Comparison of ENCODE assay signal across 8 cellular contexts in the genomic region with DNA sequence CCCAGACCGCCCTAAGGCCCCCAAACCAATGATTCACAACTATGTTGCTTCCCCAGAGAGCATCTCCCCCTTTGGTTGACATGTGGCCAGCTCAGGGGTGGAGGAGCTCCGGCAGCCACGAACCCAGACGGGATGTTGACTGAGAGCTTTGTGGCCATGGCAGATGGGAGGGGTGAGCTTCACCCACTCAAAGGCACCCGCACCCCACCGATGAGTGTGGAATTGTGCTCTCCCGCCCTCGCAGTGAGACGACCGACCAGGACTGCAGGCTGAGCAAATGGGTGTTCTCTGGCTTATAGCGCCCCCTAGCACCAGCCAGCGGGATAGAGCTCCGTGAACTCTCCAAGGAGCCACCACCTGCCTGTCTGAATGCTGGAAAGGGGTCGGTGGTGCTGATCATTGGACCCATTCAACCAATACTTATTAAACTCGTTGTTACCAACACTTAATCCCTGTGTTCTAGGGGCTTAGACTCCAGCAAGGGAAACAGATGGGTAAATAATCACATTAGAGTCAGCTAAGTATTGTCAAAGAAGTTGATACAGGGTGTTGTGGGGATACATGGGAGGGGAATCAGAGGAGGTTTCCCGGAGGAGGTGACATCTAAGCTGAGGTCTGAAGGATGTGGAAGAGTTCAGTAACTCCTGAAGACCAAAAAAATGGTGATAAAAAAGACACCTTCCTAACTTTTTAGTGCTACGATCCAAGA. TPM values are rescaled to one million over a fixed set of nuclear protein-coding genes. Genes with fewer than 3 reads are reported as not detected.
DNase-seq lines count a peak whose midpoint lies in the region; TF ChIP-seq lines count a peak whose summit lies in the region.

No MANE protein-coding gene starts in this region.

- H3K27ac ChIP-seq in AG04450 (ENCODE audit: low read depth, low read length) (peak overlapping the region; percentile 13), H9 (ENCODE audit: insufficient read length, low read depth, low read length) (no peak overlapping the region), RWPE1 (peak overlapping the region; percentile 5; the same call in 1 of the 2 replicates)

- H3K9me3 Mint-ChIP-seq in H9: no peaks in the 10 kb centered on the region
- H3K9me3 Mint-ChIP-seq in activated naive CD4-positive, alpha-beta T cell treated with anti-CD3 and anti-CD28 coated beads for 36 hours: no peaks in the 10 kb centered on the region

- peaks cover 5% of the 10 kb centered on the region for H3K23me2 ChIP-seq in H9 (ENCODE audit: insufficient read length, low read depth, low read length, poor library complexity, severe bottlenecking)

- no peak overlapping the region for H3K14ac ChIP-seq in H9 (ENCODE audit: insufficient read depth, low read length)

- H3K27me3 Mint-ChIP-seq in H9 (ENCODE audit: low read depth): peaks cover 6% of the 10 kb centered on the region
- H3K27me3 Mint-ChIP-seq in activated naive CD4-positive, alpha-beta T cell treated with anti-CD3 and anti-CD28 coated beads for 36 hours (ENCODE audit: low read depth): peaks cover 29% of the 10 kb centered on the region

- no peak overlapping the region for H4K91ac ChIP-seq in H9 (ENCODE audit: insufficient read length, low read depth, low read length)

- no peak overlapping the region for H2BK5ac ChIP-seq in H9 (ENCODE audit: insufficient read length, low read length)

- POLR2A ChIA-PET in AG04450 (lab: Yijun Ruan, JAX) (interaction anchor here (0.5 to 2.0 kb wide), 10 partner anchors 73 to 268 kb away, joined by 3 to 9 read pairs (median 4); no protein-coding TSS in a partner anchor), RWPE1 (lab: Yijun Ruan, JAX; ENCODE audit: low non-redundant PET) (interaction anchor here (0.7 kb wide), 1 partner anchor 122 kb away, joined by 3 read pairs; no protein-coding TSS in a partner anchor)

- TF ChIP-seq CTCF in AG04450 (IDR thresholded peaks at IDR 0.05; ENCODE audit: low read depth, low read length) (peak; percentile 93), H9 (conservative IDR thresholded peaks at IDR 0.05) (peak; percentile 89), RWPE1 (conservative IDR thresholded peaks at IDR 0.05; ENCODE audit: low read depth) (peak; percentile 73)

- no peaks in the 10 kb centered on the region for H3K27me3 ChIP-seq in AG04450 (ENCODE audit: control insufficient read depth, insufficient read depth, low read length)
- H3K27me3 ChIP-seq in H9 (ENCODE audit: insufficient read depth, low read length): no peaks in the 10 kb centered on the region; the same call in 1 of the 2 replicates

- no peak overlapping the region for H3K4ac ChIP-seq in H9 (ENCODE audit: low read depth, low read length)

- no peak overlapping the region for H2BK12ac ChIP-seq in H9 (ENCODE audit: insufficient read length, low read depth, low read length)

- H3K9ac ChIP-seq in H9 (ENCODE audit: extremely low read depth, insufficient read length, low read length): no peak overlapping the region

- H4K20me1 ChIP-seq in H9 (ENCODE audit: control insufficient read depth, insufficient read depth, insufficient read length): no peaks in the 10 kb centered on the region

- DNase-seq in AG04450 (ENCODE audit: low read depth, low spot score) (peak; percentile 63), H9 (peak; percentile 68), RWPE1 (ENCODE audit: low spot score) (peak; percentile 43), globus pallidus (ENCODE audit: low spot score) (peak; percentile 82), pons (ENCODE audit: low spot score) (peak; percentile 80), ureter (ENCODE audit: low spot score) (peak; percentile 74), NCI-H510A treated with DMSO at 0.1 percent for 48 hours (lab: John Stamatoyannopoulos, UW) (no peak)
- DNase-seq in activated naive CD4-positive, alpha-beta T cell treated with anti-CD3 and anti-CD28 coated beads for 36 hours: peak; percentile 74

- no peaks in the 10 kb centered on the region for H3K79me2 ChIP-seq in H9 (ENCODE audit: insufficient read depth, low read length)

- H3K23ac ChIP-seq in H9 (ENCODE audit: insufficient read length, low read depth, low read length): no peak overlapping the region

- H3T11ph ChIP-seq in H9 (ENCODE audit: low read length): no peak overlapping the region

- H3K18ac ChIP-seq in H9 (ENCODE audit: insufficient read length, low read depth, low read length): no peak overlapping the region

- WGBS in H9 (ENCODE audit: extremely low coverage, insufficient read length, low lambda C conversion rate): no CpG with 5 or more reads among the region's 17 CpGs

- peaks cover 0 to 8% (median 0%) of the 10 kb centered on the region in 3 experiments; a peak in 3 of 7 replicates for H3K36me3 Mint-ChIP-seq in H9 (ENCODE audit: insufficient read depth in 1 of 3, low read depth in 3 of 3)
- no peaks in the 10 kb centered on the region for H3K36me3 Mint-ChIP-seq in activated naive CD4-positive, alpha-beta T cell treated with anti-CD3 and anti-CD28 coated beads for 36 hours (ENCODE audit: low read depth)

- no peak overlapping the region for H2BK120ac ChIP-seq in H9 (ENCODE audit: low read depth, low read length, poor library complexity, severe bottlenecking)

- CTCF ChIA-PET in AG04450 (lab: Charles Lee) (interaction anchor here (0.5 to 10.3 kb wide), 86 partner anchors 8 to 407 kb away, joined by 3 to 330 read pairs (median 5); partner anchors contain the start of gene FBXO7), RWPE1 (lab: Yijun Ruan, JAX) (interaction anchor here (0.5 to 1.9 kb wide), 7 partner anchors 17 to 268 kb away, joined by 3 to 15 read pairs (median 3); no protein-coding TSS in a partner anchor)
- CTCF ChIA-PET in activated naive CD4-positive, alpha-beta T cell treated with anti-CD3 and anti-CD28 coated beads for 36 hours (lab: Charles Lee): interaction anchor here (0.7 to 5.1 kb wide), 47 partner anchors 10 to 398 kb away, joined by 3 to 125 read pairs (median 4); partner anchors contain the start of gene RTCB

- H3K4me3 ChIP-seq in AG04450 (ENCODE audit: low read depth, low read length): 0 out of 2 replicates have a peak overlapping the region, but pooled peaks have one; percentile 18

- no peak overlapping the region for H2AFZ ChIP-seq in H9 (ENCODE audit: low read length)

- no peak overlapping the region for H3K4me3 Mint-ChIP-seq in H9
- H3K4me3 Mint-ChIP-seq in activated naive CD4-positive, alpha-beta T cell treated with anti-CD3 and anti-CD28 coated beads for 36 hours: no peak overlapping the region

- peaks cover under 1 to 14% of the 10 kb centered on the region in 2 experiments for H3K4me1 Mint-ChIP-seq in H9
- peaks cover 4% of the 10 kb centered on the region for H3K4me1 Mint-ChIP-seq in activated naive CD4-positive, alpha-beta T cell treated with anti-CD3 and anti-CD28 coated beads for 36 hours (ENCODE audit: low read depth)

- no peak overlapping the region for H2BK20ac ChIP-seq in H9 (ENCODE audit: low read depth, low read length, poor library complexity, severe bottlenecking)

- no peak overlapping the region for H2AK5ac ChIP-seq in H9 (ENCODE audit: insufficient read length, low read length)

- no peaks in the 10 kb centered on the region for H3K79me1 ChIP-seq in H9 (ENCODE audit: insufficient read depth, low read depth, low read length, poor library complexity, severe bottlenecking)

- no peak overlapping the region for H3K56ac ChIP-seq in H9 (ENCODE audit: insufficient read length, low read depth, low read length)

- no peak overlapping the region for H3K4me2 ChIP-seq in H9 (ENCODE audit: insufficient read depth, insufficient read length, low read length)

- no peaks in the 10 kb centered on the region for H3K4me1 ChIP-seq in H9 (ENCODE audit: insufficient read depth, low read length)

- no peak overlapping the region for H3K27ac Mint-ChIP-seq in H9
- no peak overlapping the region for H3K27ac Mint-ChIP-seq in activated naive CD4-positive, alpha-beta T cell treated with anti-CD3 and anti-CD28 coated beads for 36 hours

- H2BK15ac ChIP-seq in H9 (ENCODE audit: low read depth, low read length): no peak overlapping the region

- H4K5ac ChIP-seq in H9 (ENCODE audit: insufficient read length, low read depth, low read length): no peak overlapping the region

- H3K9me3 ChIP-seq in AG04450 (ENCODE audit: control insufficient read depth, insufficient read depth, low read length) (peaks cover 2% of the 10 kb centered on the region; the same call in 1 of the 2 replicates), H9 (ENCODE audit: control insufficient read depth, low read depth, low read length) (no peaks in the 10 kb centered on the region)

- intact Hi-C loops in activated naive CD4-positive, alpha-beta T cell treated with anti-CD3 and anti-CD28 coated beads for 36 hours (cut with micrococcal nuclease): loop anchor here (1.0 to 5.0 kb wide), 4 partner anchors 137 to 268 kb away; no protein-coding TSS in a partner anchor

- no peak overlapping the region for H4K8ac ChIP-seq in H9 (replicated peaks; ENCODE audit: insufficient read length, low read depth, low read length)

RNA-seq across cellular contexts. Expression of gene TIMP3, which starts 4.5 kb away (rescaled TPM):
- 484 and 486 TPM in 2 replicates for polyA plus RNA-seq in AG04450 (2011; rRNA removed)
- 343 TPM in 2 replicates for polyA minus RNA-seq in AG04450 (2011; rRNA and poly(A)+ RNA removed)
- total RNA-seq in H9 (2021): 0.86 and 0.87 TPM in 2 replicates
- total RNA-seq in activated naive CD4-positive, alpha-beta T cell treated with anti-CD3 and anti-CD28 coated beads for 36 hours: not detected
- total RNA-seq in ureter: 279 TPM

Comparison
In these comparisons a context has a peak if more than half of its experiments do, and no peak if none do; other contexts are left out.
1. RNA of gene TIMP3, which starts 4.5 kb away (total RNA-seq): 279 TPM in ureter (single experiment); 0.86 to 0.87 TPM in H9 and not detected in activated naive CD4-positive, alpha-beta T cell treated with anti-CD3 and anti-CD28 coated beads for 36 hours; every median in the first group is over 100 times any median in the second.
2. Peak in every context shown above with its lines, with median percentiles within 50 percentile points of each other: CTCF ChIP-seq.